In genomic region chr1:224726783-224727182, GRCh38 we compare ENCODE assay signal across 10 cellular contexts.
DNase-seq lines count a peak whose midpoint lies in the region; ATAC-seq and TF ChIP-seq lines count a peak whose summit lies in the region.
"Had no signal": no experiment of that assay in that cellular context is flagged by ENCODE, and none has a peak within 500 bp of the region (broad histone marks: within the 10 kb centered on the region; RNA-seq: fewer than 3 reads in every experiment).

No MANE protein-coding gene starts in this region.

- H3K27me3 ChIP-seq in right atrium auricular region = no peaks in the 10 kb centered on the region
- no peaks in the 10 kb centered on the region for H3K27me3 ChIP-seq in ascending aorta
- no peaks in the 10 kb centered on the region for H3K27me3 ChIP-seq in lower lobe of right lung (ENCODE audit: low read depth)
- no peaks in the 10 kb centered on the region for H3K27me3 ChIP-seq in CD8-positive, alpha-beta memory T cell (ENCODE audit: insufficient read depth, low read length, poor library complexity, severe bottlenecking)

- intact Hi-C loops in cardiac septum (cut with DNase I) = no loop called here
- intact Hi-C loops in ascending aorta (cut with DNase I) = no loop called here
- intact Hi-C loops in lower lobe of right lung (cut with DNase I) = no loop called here

- H3K4me3 ChIP-seq in right atrium auricular region = no peak overlapping the region
- H3K4me3 ChIP-seq in ascending aorta = no peak overlapping the region
- no peak overlapping the region for H3K4me3 ChIP-seq in lower lobe of right lung
- no peak overlapping the region for H3K4me3 ChIP-seq in CD8-positive, alpha-beta memory T cell (ENCODE audit: low read length)

- peak; percentile 70 to 82 for ATAC-seq in lower lobe of right lung
- ATAC-seq in HG03469 (IDR thresholded peaks at IDR 0.05; ENCODE audit: unreplicated experiment) = no peak
- no peak for ATAC-seq in GM21723 (IDR thresholded peaks at IDR 0.05; ENCODE audit: unreplicated experiment)
- ATAC-seq in GM21447 (IDR thresholded peaks at IDR 0.05; ENCODE audit: unreplicated experiment) = no peak

- DNase-seq in right atrium auricular region (ENCODE audit: low spot score) (peak; percentile 62), cardiac septum (ENCODE audit: low spot score) (no peak), ascending aorta (ENCODE audit: low spot score in 2 of 2) (peak; percentile 27 to 67), lower lobe of right lung (peak; percentile 70)
- no peak for DNase-seq in CD8-positive, alpha-beta memory T cell
- DNase-seq: CD4-positive, alpha-beta T cell; immature natural killer cell had no signal

- CTCF ChIA-PET in CD8-positive, alpha-beta memory T cell (lab: Charles Lee) = no interaction called here

- TF ChIP-seq CTCF in right atrium auricular region (IDR thresholded peaks at IDR 0.05) = no peak
- TF ChIP-seq CTCF in ascending aorta (IDR thresholded peaks at IDR 0.05) = no peak
- no peak for TF ChIP-seq CTCF in lower lobe of right lung (IDR thresholded peaks at IDR 0.05)

- H3K36me3 Mint-ChIP-seq in CD8-positive, alpha-beta memory T cell = no peaks in the 10 kb centered on the region
- H3K36me3 Mint-ChIP-seq: immature natural killer cell had no signal

- peaks cover 0 to 2% (median 0%) of the 10 kb centered on the region in 5 donors for H3K9me3 Mint-ChIP-seq in CD8-positive, alpha-beta memory T cell
- H3K9me3 Mint-ChIP-seq: CD4-positive, alpha-beta T cell; immature natural killer cell had no signal

- H3K4me1 ChIP-seq in right atrium auricular region (no peaks in the 10 kb centered on the region), ascending aorta (no peaks in the 10 kb centered on the region), lower lobe of right lung (no peaks in the 10 kb centered on the region)
- H3K4me1 ChIP-seq in CD8-positive, alpha-beta memory T cell (ENCODE audit: insufficient read depth, low read length) = no peaks in the 10 kb centered on the region

- H3K4me3 Mint-ChIP-seq in CD8-positive, alpha-beta memory T cell = no peak overlapping the region
- H3K4me3 Mint-ChIP-seq: CD4-positive, alpha-beta T cell; immature natural killer cell had no signal

- POLR2A ChIA-PET in CD8-positive, alpha-beta memory T cell (lab: Charles Lee) = no interaction called here

- H3K27ac ChIP-seq in right atrium auricular region (no peak overlapping the region), ascending aorta (no peak overlapping the region), lower lobe of right lung (no peak overlapping the region)
- H3K27ac ChIP-seq in CD8-positive, alpha-beta memory T cell (ENCODE audit: low read depth, low read length) = no peak overlapping the region

- no peaks in the 10 kb centered on the region for H3K4me1 Mint-ChIP-seq in CD8-positive, alpha-beta memory T cell
- H3K4me1 Mint-ChIP-seq: immature natural killer cell had no signal

- H3K9me3 ChIP-seq in right atrium auricular region (no peaks in the 10 kb centered on the region), ascending aorta (no peaks in the 10 kb centered on the region), lower lobe of right lung (no peaks in the 10 kb centered on the region)
- no peaks in the 10 kb centered on the region for H3K9me3 ChIP-seq in CD8-positive, alpha-beta memory T cell (ENCODE audit: low read length)

- peaks cover 0 to 4% of the 10 kb centered on the region in 2 donors for H3K27me3 Mint-ChIP-seq in CD8-positive, alpha-beta memory T cell

- H3K27ac Mint-ChIP-seq in CD8-positive, alpha-beta memory T cell = no peak overlapping the region
- H3K27ac Mint-ChIP-seq: CD4-positive, alpha-beta T cell; immature natural killer cell had no signal

- H3K36me3 ChIP-seq in right atrium auricular region (no peaks in the 10 kb centered on the region), ascending aorta (no peaks in the 10 kb centered on the region), lower lobe of right lung (no peaks in the 10 kb centered on the region)
- no peaks in the 10 kb centered on the region for H3K36me3 ChIP-seq in CD8-positive, alpha-beta memory T cell (ENCODE audit: insufficient read depth, low read length)

Comparison
In these comparisons a context has a peak if more than half of its experiments do, and no peak if none do; other contexts are left out.
1. DNase-seq: peak in right atrium auricular region (single experiment), ascending aorta (2 of 2) and lower lobe of right lung (single experiment); none in cardiac septum (single experiment) and CD8-positive, alpha-beta memory T cell (0 of 5).
2. ATAC-seq: peak in lower lobe of right lung (2 of 2); none in HG03469 (single experiment), GM21723 (single experiment) and GM21447 (single experiment).